ENCODE assay signal across 1 cellular context in the genomic region with DNA sequence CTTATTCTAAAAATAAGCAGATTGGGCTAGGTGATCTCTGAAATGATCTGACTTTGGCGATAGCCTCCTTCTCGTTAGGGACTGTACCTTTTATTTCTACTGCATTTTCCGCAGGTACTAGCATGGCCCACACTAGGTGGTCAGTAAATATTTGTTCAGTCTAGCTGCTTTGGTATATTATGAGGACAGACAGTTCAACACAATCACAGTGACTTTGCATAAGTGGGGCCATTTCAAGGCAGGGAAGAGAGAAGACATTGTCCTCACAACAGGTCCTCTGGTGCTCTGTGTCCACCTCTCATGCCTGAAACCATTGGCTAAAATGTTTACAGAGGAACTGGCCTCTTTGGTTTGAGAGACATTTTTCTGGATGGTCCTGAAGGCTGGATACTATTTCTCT.
TF ChIP-seq lines count a peak whose summit lies in the region.

No MANE protein-coding gene starts in this region.

TF ChIP-seq in HepG2, 621 proteins besides CTCF, POLR2A, EP300 and RAD21 (continued from another document and continues in another):
- TF ChIP-seq KDM4B (CRISPR knock-in tag; IDR thresholded peaks at IDR 0.05) = no peak
- TF ChIP-seq ATRX (CRISPR knock-in tag; IDR thresholded peaks at IDR 0.05; ENCODE audit: borderline replicate concordance) = no peak
- no peak for TF ChIP-seq KLF16 (CRISPR knock-in tag; IDR thresholded peaks at IDR 0.05)
- 0 out of 2 replicates have a peak, but pooled peaks have one; percentile 34 for TF ChIP-seq ZMAT3 (CRISPR knock-in tag; conservative IDR thresholded peaks at IDR 0.05)
- peak; percentile 59; the same call in 1 of the 2 replicates for TF ChIP-seq BCL6 (CRISPR knock-in tag; IDR thresholded peaks at IDR 0.05)
- no peak for TF ChIP-seq ZNF83 (CRISPR knock-in tag; IDR thresholded peaks at IDR 0.05; ENCODE audit: borderline replicate concordance)
- TF ChIP-seq ZNF3 (CRISPR knock-in tag; IDR thresholded peaks at IDR 0.05) = no peak
- TF ChIP-seq ATF1 (CRISPR knock-in tag; IDR thresholded peaks at IDR 0.05) = 0 out of 2 replicates have a peak, but pooled peaks have one; percentile 48
- no peak for TF ChIP-seq KDM6A (CRISPR knock-in tag; IDR thresholded peaks at IDR 0.05; ENCODE audit: low read depth)
- TF ChIP-seq ZNF292 (CRISPR knock-in tag; IDR thresholded peaks at IDR 0.05; ENCODE audit: borderline replicate concordance, low read depth) = no peak
- TF ChIP-seq, protein P1, sequence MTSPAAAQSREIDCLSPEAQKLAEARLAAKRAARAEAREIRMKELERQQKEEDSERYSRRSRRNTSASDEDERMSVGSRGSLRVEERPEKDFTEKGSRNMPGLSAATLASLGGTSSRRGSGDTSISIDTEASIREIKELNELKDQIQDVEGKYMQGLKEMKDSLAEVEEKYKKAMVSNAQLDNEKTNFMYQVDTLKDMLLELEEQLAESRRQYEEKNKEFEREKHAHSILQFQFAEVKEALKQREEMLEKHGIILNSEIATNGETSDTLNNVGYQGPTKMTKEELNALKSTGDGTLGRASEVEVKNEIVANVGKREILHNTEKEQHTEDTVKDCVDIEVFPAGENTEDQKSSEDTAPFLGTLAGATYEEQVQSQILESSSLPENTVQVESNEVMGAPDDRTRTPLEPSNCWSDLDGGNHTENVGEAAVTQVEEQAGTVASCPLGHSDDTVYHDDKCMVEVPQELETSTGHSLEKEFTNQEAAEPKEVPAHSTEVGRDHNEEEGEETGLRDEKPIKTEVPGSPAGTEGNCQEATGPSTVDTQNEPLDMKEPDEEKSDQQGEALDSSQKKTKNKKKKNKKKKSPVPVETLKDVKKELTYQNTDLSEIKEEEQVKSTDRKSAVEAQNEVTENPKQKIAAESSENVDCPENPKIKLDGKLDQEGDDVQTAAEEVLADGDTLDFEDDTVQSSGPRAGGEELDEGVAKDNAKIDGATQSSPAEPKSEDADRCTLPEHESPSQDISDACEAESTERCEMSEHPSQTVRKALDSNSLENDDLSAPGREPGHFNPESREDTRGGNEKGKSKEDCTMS (CRISPR knock-in tag; conservative IDR thresholded peaks at IDR 0.05) = no peak
- TF ChIP-seq MEIS2 (CRISPR knock-in tag; IDR thresholded peaks at IDR 0.05) = no peak
- no peak for TF ChIP-seq LCORL (IDR thresholded peaks at IDR 0.05)
- 0 out of 2 replicates have a peak, but pooled peaks have one; percentile 45 for TF ChIP-seq LCORL (CRISPR knock-in tag; IDR thresholded peaks at IDR 0.05)
- no peak for TF ChIP-seq ZNF484 (CRISPR knock-in tag; IDR thresholded peaks at IDR 0.05; ENCODE audit: borderline replicate concordance, low read depth)
- no peak for TF ChIP-seq SOX13 (IDR thresholded peaks at IDR 0.05)
- TF ChIP-seq SOX13 (CRISPR knock-in tag; conservative IDR thresholded peaks at IDR 0.05 in 1 of 2, IDR thresholded peaks at IDR 0.05 in 1 of 2) = peak in 1 of 2 experiments; percentile 61; a peak in 2 of 4 replicates
- TF ChIP-seq RFX1 (IDR thresholded peaks at IDR 0.05) = no peak
- no peak for TF ChIP-seq ZSCAN22 (CRISPR knock-in tag; IDR thresholded peaks at IDR 0.05)
- no peak for TF ChIP-seq TRIM22 (IDR thresholded peaks at IDR 0.05)
- no peak for TF ChIP-seq ZNF143 (CRISPR knock-in tag; IDR thresholded peaks at IDR 0.05)
- TF ChIP-seq ZNF24 (IDR thresholded peaks at IDR 0.05) = no peak
- no peak for TF ChIP-seq ETV5 (CRISPR knock-in tag; IDR thresholded peaks at IDR 0.05; ENCODE audit: borderline replicate concordance)
- no peak for TF ChIP-seq DMAP1 (CRISPR knock-in tag; IDR thresholded peaks at IDR 0.05)
- no peak for TF ChIP-seq ZNF724P (CRISPR knock-in tag; IDR thresholded peaks at IDR 0.05; ENCODE audit: borderline replicate concordance)
- no peak for TF ChIP-seq SOX6 (IDR thresholded peaks at IDR 0.05)
- peak; percentile 75 for TF ChIP-seq SOX6 (CRISPR knock-in tag; IDR thresholded peaks at IDR 0.05)
- peak; percentile 33; the same call in 1 of the 2 replicates for TF ChIP-seq NR2F6 (IDR thresholded peaks at IDR 0.05)
- no peak for TF ChIP-seq NR2F6 (CRISPR knock-in tag; IDR thresholded peaks at IDR 0.05)
- TF ChIP-seq FLYWCH1 (CRISPR knock-in tag; IDR thresholded peaks at IDR 0.05) = no peak
- TF ChIP-seq NFKBIZ (CRISPR knock-in tag; IDR thresholded peaks at IDR 0.05) = peak; percentile 46; the same call in 1 of the 2 replicates
- no peak for TF ChIP-seq ZSCAN30 (CRISPR knock-in tag; IDR thresholded peaks at IDR 0.05)
- TF ChIP-seq TRAFD1 (CRISPR knock-in tag; IDR thresholded peaks at IDR 0.05; ENCODE audit: borderline replicate concordance) = no peak
- no peak for TF ChIP-seq ZNF431 (CRISPR knock-in tag; IDR thresholded peaks at IDR 0.05; ENCODE audit: borderline replicate concordance, low read depth)
- TF ChIP-seq, protein P2, sequence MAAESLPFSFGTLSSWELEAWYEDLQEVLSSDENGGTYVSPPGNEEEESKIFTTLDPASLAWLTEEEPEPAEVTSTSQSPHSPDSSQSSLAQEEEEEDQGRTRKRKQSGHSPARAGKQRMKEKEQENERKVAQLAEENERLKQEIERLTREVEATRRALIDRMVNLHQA (CRISPR knock-in tag; IDR thresholded peaks at IDR 0.05) = no peak
- TF ChIP-seq ZNF770 (CRISPR knock-in tag; IDR thresholded peaks at IDR 0.05) = no peak
- 0 out of 2 replicates have a peak, but pooled peaks have one; percentile 15 for TF ChIP-seq ELF3 (CRISPR knock-in tag; IDR thresholded peaks at IDR 0.05)
- no peak for TF ChIP-seq ZNF354B (CRISPR knock-in tag; IDR thresholded peaks at IDR 0.05)
- no peak for TF ChIP-seq MATR3 (CRISPR knock-in tag; IDR thresholded peaks at IDR 0.05)
- TF ChIP-seq PITX1 (CRISPR knock-in tag; IDR thresholded peaks at IDR 0.05) = no peak
- TF ChIP-seq EZH2 (conservative IDR thresholded peaks at IDR 0.05; ENCODE audit: low read depth, low read length) = no peak
- peak; percentile 63; the same call in 1 of the 2 replicates for TF ChIP-seq CREM (IDR thresholded peaks at IDR 0.05)
- no peak for TF ChIP-seq CREM (CRISPR knock-in tag; IDR thresholded peaks at IDR 0.05)
- TF ChIP-seq, protein P3, sequence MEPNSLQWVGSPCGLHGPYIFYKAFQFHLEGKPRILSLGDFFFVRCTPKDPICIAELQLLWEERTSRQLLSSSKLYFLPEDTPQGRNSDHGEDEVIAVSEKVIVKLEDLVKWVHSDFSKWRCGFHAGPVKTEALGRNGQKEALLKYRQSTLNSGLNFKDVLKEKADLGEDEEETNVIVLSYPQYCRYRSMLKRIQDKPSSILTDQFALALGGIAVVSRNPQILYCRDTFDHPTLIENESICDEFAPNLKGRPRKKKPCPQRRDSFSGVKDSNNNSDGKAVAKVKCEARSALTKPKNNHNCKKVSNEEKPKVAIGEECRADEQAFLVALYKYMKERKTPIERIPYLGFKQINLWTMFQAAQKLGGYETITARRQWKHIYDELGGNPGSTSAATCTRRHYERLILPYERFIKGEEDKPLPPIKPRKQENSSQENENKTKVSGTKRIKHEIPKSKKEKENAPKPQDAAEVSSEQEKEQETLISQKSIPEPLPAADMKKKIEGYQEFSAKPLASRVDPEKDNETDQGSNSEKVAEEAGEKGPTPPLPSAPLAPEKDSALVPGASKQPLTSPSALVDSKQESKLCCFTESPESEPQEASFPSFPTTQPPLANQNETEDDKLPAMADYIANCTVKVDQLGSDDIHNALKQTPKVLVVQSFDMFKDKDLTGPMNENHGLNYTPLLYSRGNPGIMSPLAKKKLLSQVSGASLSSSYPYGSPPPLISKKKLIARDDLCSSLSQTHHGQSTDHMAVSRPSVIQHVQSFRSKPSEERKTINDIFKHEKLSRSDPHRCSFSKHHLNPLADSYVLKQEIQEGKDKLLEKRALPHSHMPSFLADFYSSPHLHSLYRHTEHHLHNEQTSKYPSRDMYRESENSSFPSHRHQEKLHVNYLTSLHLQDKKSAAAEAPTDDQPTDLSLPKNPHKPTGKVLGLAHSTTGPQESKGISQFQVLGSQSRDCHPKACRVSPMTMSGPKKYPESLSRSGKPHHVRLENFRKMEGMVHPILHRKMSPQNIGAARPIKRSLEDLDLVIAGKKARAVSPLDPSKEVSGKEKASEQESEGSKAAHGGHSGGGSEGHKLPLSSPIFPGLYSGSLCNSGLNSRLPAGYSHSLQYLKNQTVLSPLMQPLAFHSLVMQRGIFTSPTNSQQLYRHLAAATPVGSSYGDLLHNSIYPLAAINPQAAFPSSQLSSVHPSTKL (CRISPR knock-in tag; IDR thresholded peaks at IDR 0.05) = peak; percentile 60
- TF ChIP-seq, protein P4, sequence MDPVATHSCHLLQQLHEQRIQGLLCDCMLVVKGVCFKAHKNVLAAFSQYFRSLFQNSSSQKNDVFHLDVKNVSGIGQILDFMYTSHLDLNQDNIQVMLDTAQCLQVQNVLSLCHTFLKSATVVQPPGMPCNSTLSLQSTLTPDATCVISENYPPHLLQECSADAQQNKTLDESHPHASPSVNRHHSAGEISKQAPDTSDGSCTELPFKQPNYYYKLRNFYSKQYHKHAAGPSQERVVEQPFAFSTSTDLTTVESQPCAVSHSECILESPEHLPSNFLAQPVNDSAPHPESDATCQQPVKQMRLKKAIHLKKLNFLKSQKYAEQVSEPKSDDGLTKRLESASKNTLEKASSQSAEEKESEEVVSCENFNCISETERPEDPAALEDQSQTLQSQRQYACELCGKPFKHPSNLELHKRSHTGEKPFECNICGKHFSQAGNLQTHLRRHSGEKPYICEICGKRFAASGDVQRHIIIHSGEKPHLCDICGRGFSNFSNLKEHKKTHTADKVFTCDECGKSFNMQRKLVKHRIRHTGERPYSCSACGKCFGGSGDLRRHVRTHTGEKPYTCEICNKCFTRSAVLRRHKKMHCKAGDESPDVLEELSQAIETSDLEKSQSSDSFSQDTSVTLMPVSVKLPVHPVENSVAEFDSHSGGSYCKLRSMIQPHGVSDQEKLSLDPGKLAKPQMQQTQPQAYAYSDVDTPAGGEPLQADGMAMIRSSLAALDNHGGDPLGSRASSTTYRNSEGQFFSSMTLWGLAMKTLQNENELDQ (CRISPR knock-in tag; IDR thresholded peaks at IDR 0.05; ENCODE audit: borderline replicate concordance) = no peak
- TF ChIP-seq FOXA3 (CRISPR knock-in tag; IDR thresholded peaks at IDR 0.05) = peak; percentile 57; the same call in 1 of the 2 replicates
- TF ChIP-seq, protein P5, sequence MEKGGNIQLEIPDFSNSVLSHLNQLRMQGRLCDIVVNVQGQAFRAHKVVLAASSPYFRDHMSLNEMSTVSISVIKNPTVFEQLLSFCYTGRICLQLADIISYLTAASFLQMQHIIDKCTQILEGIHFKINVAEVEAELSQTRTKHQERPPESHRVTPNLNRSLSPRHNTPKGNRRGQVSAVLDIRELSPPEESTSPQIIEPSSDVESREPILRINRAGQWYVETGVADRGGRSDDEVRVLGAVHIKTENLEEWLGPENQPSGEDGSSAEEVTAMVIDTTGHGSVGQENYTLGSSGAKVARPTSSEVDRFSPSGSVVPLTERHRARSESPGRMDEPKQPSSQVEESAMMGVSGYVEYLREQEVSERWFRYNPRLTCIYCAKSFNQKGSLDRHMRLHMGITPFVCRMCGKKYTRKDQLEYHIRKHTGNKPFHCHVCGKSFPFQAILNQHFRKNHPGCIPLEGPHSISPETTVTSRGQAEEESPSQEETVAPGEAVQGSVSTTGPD (CRISPR knock-in tag; IDR thresholded peaks at IDR 0.05) = no peak
- peak; percentile 50; the same call in 1 of the 2 replicates for TF ChIP-seq ZNF121 (CRISPR knock-in tag; IDR thresholded peaks at IDR 0.05)
- peak; percentile 78; the same call in 1 of the 2 replicates for TF ChIP-seq NFE2L2 (IDR thresholded peaks at IDR 0.05; ENCODE audit: low read length)
- TF ChIP-seq ZFP37 (CRISPR knock-in tag; IDR thresholded peaks at IDR 0.05; ENCODE audit: borderline replicate concordance) = no peak
- no peak for TF ChIP-seq ZNF660 (CRISPR knock-in tag; IDR thresholded peaks at IDR 0.05; ENCODE audit: borderline replicate concordance, low read depth)
- TF ChIP-seq ZNF253 (CRISPR knock-in tag; IDR thresholded peaks at IDR 0.05; ENCODE audit: borderline replicate concordance) = no peak
- TF ChIP-seq TCF7L2 (IDR thresholded peaks at IDR 0.05; ENCODE audit: low read depth, low read length) = no peak
